1 cellular context compared by ENCODE assay signal in genomic region chr15:52019394-52020252, GRCh38.
TF ChIP-seq lines count a peak whose summit lies in the region.

No MANE protein-coding gene starts in this region.

TF ChIP-seq in HEK293, 187 proteins besides CTCF, POLR2A, EP300 and RAD21 (continued from another document and continues in another):
- TF ChIP-seq TSHZ1 (tag by site-specific recombination; IDR thresholded peaks at IDR 0.05; ENCODE audit: borderline replicate concordance), result no peak
- TF ChIP-seq ZNF433 (tag by site-specific recombination; IDR thresholded peaks at IDR 0.05; ENCODE audit: low read depth), result no peak
- TF ChIP-seq PATZ1 (tag by site-specific recombination; IDR thresholded peaks at IDR 0.05), result peak; percentile 33; the same call in 1 of the 2 replicates
- peak; percentile 46 for TF ChIP-seq SP2 (tag by site-specific recombination; IDR thresholded peaks at IDR 0.05)
- TF ChIP-seq ZNF138 (tag by site-specific recombination; IDR thresholded peaks at IDR 0.05; ENCODE audit: borderline replicate concordance), result no peak
- TF ChIP-seq ZBTB44 (tag by site-specific recombination; IDR thresholded peaks at IDR 0.05), result no peak; the same call in 1 of the 2 replicates
- no peak for TF ChIP-seq ZSCAN23 (tag by site-specific recombination; IDR thresholded peaks at IDR 0.05)
- TF ChIP-seq GLIS1 (tag by site-specific recombination; IDR thresholded peaks at IDR 0.05), result peak; percentile 40; the same call in 1 of the 2 replicates
- no peak; the same call in 1 of the 2 replicates for TF ChIP-seq ZNF792 (tag by site-specific recombination; IDR thresholded peaks at IDR 0.05)
- TF ChIP-seq ZNF114 (tag by site-specific recombination; IDR thresholded peaks at IDR 0.05), result no peak
- TF ChIP-seq ZIC2 (tag by site-specific recombination; IDR thresholded peaks at IDR 0.05), result 0 out of 2 replicates have a peak, but pooled peaks have one; percentile 22
- TF ChIP-seq PRDM6 (tag by site-specific recombination; IDR thresholded peaks at IDR 0.05), result no peak
- TF ChIP-seq KLF16 (tag by site-specific recombination; IDR thresholded peaks at IDR 0.05), result peak; percentile 85
- no peak for TF ChIP-seq ZNF529 (tag by site-specific recombination; IDR thresholded peaks at IDR 0.05; ENCODE audit: insufficient replicate concordance)
- TF ChIP-seq ZNF600 (tag by site-specific recombination; IDR thresholded peaks at IDR 0.05), result peak; percentile 61; the same call in 1 of the 2 replicates
- no peak for TF ChIP-seq ZNF658 (tag by site-specific recombination; IDR thresholded peaks at IDR 0.05)
- TF ChIP-seq ZSCAN5A (tag by site-specific recombination; IDR thresholded peaks at IDR 0.05), result no peak
- TF ChIP-seq MYNN (tag by site-specific recombination; IDR thresholded peaks at IDR 0.05; ENCODE audit: borderline replicate concordance), result no peak
- TF ChIP-seq ZNF501 (tag by site-specific recombination; IDR thresholded peaks at IDR 0.05), result no peak
- TF ChIP-seq ZBTB10 (tag by site-specific recombination; IDR thresholded peaks at IDR 0.05), result no peak
- TF ChIP-seq ZNF510 (tag by site-specific recombination; IDR thresholded peaks at IDR 0.05; ENCODE audit: insufficient replicate concordance), result no peak
- no peak for TF ChIP-seq SCRT2 (tag by site-specific recombination; IDR thresholded peaks at IDR 0.05)
- no peak for TF ChIP-seq BCL11A (tag by site-specific recombination; IDR thresholded peaks at IDR 0.05; ENCODE audit: low read depth)
- no peak for TF ChIP-seq ZBTB49 (tag by site-specific recombination; IDR thresholded peaks at IDR 0.05; ENCODE audit: low read depth)
- no peak for TF ChIP-seq ZNF211 (tag by site-specific recombination; IDR thresholded peaks at IDR 0.05; ENCODE audit: low read depth)
- TF ChIP-seq ZNF785 (tag by site-specific recombination; IDR thresholded peaks at IDR 0.05), result no peak
- no peak for TF ChIP-seq REPIN1 (tag by site-specific recombination; IDR thresholded peaks at IDR 0.05; ENCODE audit: low read depth)
- no peak for TF ChIP-seq BCL6B (tag by site-specific recombination; IDR thresholded peaks at IDR 0.05)
- TF ChIP-seq ZNF777 (tag by site-specific recombination; IDR thresholded peaks at IDR 0.05; ENCODE audit: borderline replicate concordance), result no peak
- TF ChIP-seq ZNF175 (tag by site-specific recombination; IDR thresholded peaks at IDR 0.05), result no peak
- no peak for TF ChIP-seq WT1 (tag by site-specific recombination; IDR thresholded peaks at IDR 0.05)
- no peak for TF ChIP-seq ZNF548 (tag by site-specific recombination; IDR thresholded peaks at IDR 0.05)
- TF ChIP-seq ZSCAN18 (tag by site-specific recombination; IDR thresholded peaks at IDR 0.05), result no peak
- no peak for TF ChIP-seq ZNF223 (tag by site-specific recombination; IDR thresholded peaks at IDR 0.05)
- TF ChIP-seq KLF1 (tag by site-specific recombination; IDR thresholded peaks at IDR 0.05), result peak; percentile 66
- no peak for TF ChIP-seq ZNF341 (tag by site-specific recombination; IDR thresholded peaks at IDR 0.05; ENCODE audit: low read depth)
- no peak for TF ChIP-seq TCF7L2 (IDR thresholded peaks at IDR 0.05; ENCODE audit: borderline replicate concordance, low read depth, low read length)
- no peak for TF ChIP-seq ZNF837 (tag by site-specific recombination; IDR thresholded peaks at IDR 0.05)
- TF ChIP-seq YY2 (tag by site-specific recombination; IDR thresholded peaks at IDR 0.05), result no peak
- TF ChIP-seq ZNF221 (tag by site-specific recombination; IDR thresholded peaks at IDR 0.05; ENCODE audit: borderline replicate concordance), result no peak
- TF ChIP-seq RBAK (tag by site-specific recombination; IDR thresholded peaks at IDR 0.05), result no peak
- TF ChIP-seq ZNF843 (tag by site-specific recombination; IDR thresholded peaks at IDR 0.05), result no peak
